8 cellular contexts compared by ENCODE assay signal in the genomic region with DNA sequence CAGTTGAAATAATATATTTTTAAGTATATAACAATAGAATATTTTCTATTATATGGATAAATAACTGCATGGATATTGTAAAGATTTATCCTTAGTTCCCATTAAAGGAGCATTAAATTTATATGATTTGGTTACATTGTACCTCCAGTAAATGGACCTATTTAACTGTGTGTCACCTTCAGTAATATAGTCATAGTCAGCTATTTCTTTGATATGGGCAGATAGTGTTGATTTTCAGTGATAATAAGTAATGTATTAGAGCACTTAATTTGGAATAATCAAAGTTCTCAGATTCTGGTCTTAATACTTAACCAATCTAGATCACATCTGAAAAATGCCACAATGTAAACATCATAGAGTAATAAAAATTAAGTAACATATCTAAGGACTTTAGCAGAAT.
"Had no signal": no experiment of that assay in that cellular context is flagged by ENCODE, and none has a peak within 500 bp of the region (broad histone marks: within the 10 kb centered on the region; RNA-seq: fewer than 3 reads in every experiment).

No MANE protein-coding gene starts in this region.

- H3K27ac ChIP-seq: GM23248, HL-60 had no signal

- H3K9me3 ChIP-seq: HAP-1 had no signal

- H3K36me3 ChIP-seq: HAP-1 had no signal

- H3K9ac ChIP-seq: GM23248 had no signal

- H3K4me3 ChIP-seq: GM23248, HAP-1 had no signal

- H2AFZ ChIP-seq: GM23248 had no signal

- ATAC-seq: HCT116 had no signal

- DNase-seq: GM23248, GOT3, H7, HFFc6, KG1 had no signal
